In genomic region chr4:169627307-169627706, GRCh38 we compare ENCODE assay signal across 13 cellular contexts. TPM values are rescaled to one million over a fixed set of nuclear protein-coding genes. Genes with fewer than 3 reads are reported as not detected.
DNase-seq lines count a peak whose midpoint lies in the region; ATAC-seq lines count a peak whose summit lies in the region.
"Had no signal": no experiment of that assay in that cellular context is flagged by ENCODE, and none has a peak within 500 bp of the region (broad histone marks: within the 10 kb centered on the region; RNA-seq: fewer than 3 reads in every experiment).

No MANE protein-coding gene starts in this region.

- no peak overlapping the region for H3K4me3 Mint-ChIP-seq in activated naive CD4-positive, alpha-beta T cell treated with anti-CD3 and anti-CD28 coated beads, Interleukin-2, amount 50 U/mL, for 24 hours
- no peak overlapping the region for H3K4me3 Mint-ChIP-seq in activated naive CD4-positive, alpha-beta T cell treated with anti-CD3 and anti-CD28 coated beads, Interleukin-2, amount 10 ng/mL, durations not matched to agents 7 days and 5 days
- H3K4me3 Mint-ChIP-seq: dendritic cell treated with granulocyte-macrophage colony-stimulating factor and Interleukin-4, amounts not matched to agents 40 ng/mL and 50 ng/mL, for 4 days had no signal

- CTCF ChIA-PET in activated naive CD4-positive, alpha-beta T cell treated with anti-CD3 and anti-CD28 coated beads, Interleukin-2, amount 10 ng/mL, durations not matched to agents 7 days and 5 days (lab: Charles Lee), result no interaction called here

- H3K27ac Mint-ChIP-seq in activated naive CD4-positive, alpha-beta T cell treated with anti-CD3 and anti-CD28 coated beads, Interleukin-2, amount 50 U/mL, for 24 hours, result peak overlapping the region; percentile 88
- no peak overlapping the region for H3K27ac Mint-ChIP-seq in activated naive CD4-positive, alpha-beta T cell treated with anti-CD3 and anti-CD28 coated beads, Interleukin-2, amount 10 ng/mL, durations not matched to agents 7 days and 5 days
- H3K27ac Mint-ChIP-seq: dendritic cell treated with granulocyte-macrophage colony-stimulating factor and Interleukin-4, amounts not matched to agents 40 ng/mL and 50 ng/mL, for 4 days; IgD-negative memory B cell had no signal

- H3K9me3 Mint-ChIP-seq in activated naive CD4-positive, alpha-beta T cell treated with anti-CD3 and anti-CD28 coated beads, Interleukin-2, amount 50 U/mL, for 24 hours, result no peaks in the 10 kb centered on the region
- H3K9me3 Mint-ChIP-seq in activated naive CD4-positive, alpha-beta T cell treated with anti-CD3 and anti-CD28 coated beads, Interleukin-2, amount 10 ng/mL, durations not matched to agents 7 days and 5 days, result no peaks in the 10 kb centered on the region
- H3K9me3 Mint-ChIP-seq: dendritic cell treated with granulocyte-macrophage colony-stimulating factor and Interleukin-4, amounts not matched to agents 40 ng/mL and 50 ng/mL, for 4 days; IgD-negative memory B cell had no signal

- H3K27me3 Mint-ChIP-seq in activated naive CD4-positive, alpha-beta T cell treated with anti-CD3 and anti-CD28 coated beads, Interleukin-2, amount 50 U/mL, for 24 hours, result no peaks in the 10 kb centered on the region
- no peaks in the 10 kb centered on the region for H3K27me3 Mint-ChIP-seq in activated naive CD4-positive, alpha-beta T cell treated with anti-CD3 and anti-CD28 coated beads, Interleukin-2, amount 10 ng/mL, durations not matched to agents 7 days and 5 days
- H3K27me3 Mint-ChIP-seq: dendritic cell treated with granulocyte-macrophage colony-stimulating factor and Interleukin-4, amounts not matched to agents 40 ng/mL and 50 ng/mL, for 4 days; IgD-negative memory B cell had no signal

- peaks cover 3% of the 10 kb centered on the region for H3K36me3 Mint-ChIP-seq in activated naive CD4-positive, alpha-beta T cell treated with anti-CD3 and anti-CD28 coated beads, Interleukin-2, amount 50 U/mL, for 24 hours
- peaks cover 10% of the 10 kb centered on the region for H3K36me3 Mint-ChIP-seq in activated naive CD4-positive, alpha-beta T cell treated with anti-CD3 and anti-CD28 coated beads, Interleukin-2, amount 10 ng/mL, durations not matched to agents 7 days and 5 days

- peaks cover 74% of the 10 kb centered on the region for H3K4me1 Mint-ChIP-seq in activated naive CD4-positive, alpha-beta T cell treated with anti-CD3 and anti-CD28 coated beads, Interleukin-2, amount 50 U/mL, for 24 hours
- H3K4me1 Mint-ChIP-seq in activated naive CD4-positive, alpha-beta T cell treated with anti-CD3 and anti-CD28 coated beads, Interleukin-2, amount 10 ng/mL, durations not matched to agents 7 days and 5 days, result peaks cover 25% of the 10 kb centered on the region

- peak; percentile 44 for ATAC-seq in HG02623 (IDR thresholded peaks at IDR 0.05; ENCODE audit: unreplicated experiment)
- ATAC-seq in HG03571 (IDR thresholded peaks at IDR 0.05; ENCODE audit: unreplicated experiment), result peak; percentile 73
- ATAC-seq: left lung had no signal

- DNase-seq in activated naive CD4-positive, alpha-beta T cell treated with anti-CD3 and anti-CD28 coated beads, Interleukin-2, amount 10 ng/mL, durations not matched to agents 7 days and 5 days, result no peak
- DNase-seq in mucosa of gallbladder (ENCODE audit: low spot score), result peak; percentile 35
- DNase-seq in SHP77 treated with DMSO at 0.1 percent for 48 hours (lab: John Stamatoyannopoulos, UW), result no peak
- no peak for DNase-seq in NCI-H2081 treated with DMSO at 0.1 percent for 48 hours (lab: John Stamatoyannopoulos, UW)
- no peak for DNase-seq in iPS-NIHi7 (ENCODE audit: extremely low spot score)
- DNase-seq: DND-41, left lung, NCI-H187 had no signal

RNA-seq across cellular contexts. Expression of gene CLCN3, which starts 6.9 kb away (rescaled TPM):
- total RNA-seq in mucosa of gallbladder, result 95.8 TPM

RNA-seq across cellular contexts. Expression of gene NEK1, which starts 14.9 kb away (rescaled TPM):
- 13.8 TPM for total RNA-seq in mucosa of gallbladder
